In genomic region chrX:68835468-68835867, GRCh38 we compare ENCODE assay signal across 13 cellular contexts. TPM values are rescaled to one million over a fixed set of nuclear protein-coding genes. Genes with fewer than 3 reads are reported as not detected.
DNase-seq lines count a peak whose midpoint lies in the region; ATAC-seq and TF ChIP-seq lines count a peak whose summit lies in the region.
"Had no signal": no experiment of that assay in that cellular context is flagged by ENCODE, and none has a peak within 500 bp of the region (broad histone marks: within the 10 kb centered on the region; RNA-seq: fewer than 3 reads in every experiment).

No MANE protein-coding gene starts in this region.

- H3K4me3 ChIP-seq in neural cell (ENCODE audit: low read length) = peak overlapping the region; percentile 28
- no peak overlapping the region for H3K4me3 ChIP-seq in vagina
- H3K4me3 ChIP-seq in heart left ventricle = peak overlapping the region in 1 of 12 donors; percentile 9
- H3K4me3 ChIP-seq in lower lobe of right lung = no peak overlapping the region

- H3K9ac ChIP-seq in neural cell (ENCODE audit: low read length) = no peak overlapping the region

- H2AFZ ChIP-seq in neural cell (ENCODE audit: low read depth, low read length) = no peak overlapping the region

- TF ChIP-seq EP300 in neural cell (conservative IDR thresholded peaks at IDR 0.05; ENCODE audit: poor library complexity, severe bottlenecking) = no peak

- peak; percentile 28 for DNase-seq in activated CD8-positive, alpha-beta memory T cell treated with anti-CD3 and anti-CD28 coated beads for 24 hours
- no peak for DNase-seq in activated CD8-positive, alpha-beta memory T cell treated with anti-CD3 and anti-CD28 coated beads, Interleukin-2, amount 10 ng/mL, durations not matched to agents 7 days and 5 days
- DNase-seq in vagina (ENCODE audit: extremely low spot score in 2 of 2) = peak; percentile 28 to 74
- DNase-seq in heart left ventricle = no peak
- no peak for DNase-seq in lower lobe of right lung
- DNase-seq: C1 segment of cervical spinal cord, KG1, NCI-H1092, NCI-H446 had no signal

- H3K4me2 ChIP-seq in neural cell (ENCODE audit: low read length) = no peak overlapping the region

- ATAC-seq in activated CD8-positive, alpha-beta memory T cell treated with anti-CD3 and anti-CD28 coated beads, Interleukin-2, amount 10 ng/mL, durations not matched to agents 7 days and 5 days = no peak
- ATAC-seq in heart left ventricle (no peak), lower lobe of right lung (no peak), GM21360 (IDR thresholded peaks at IDR 0.05; ENCODE audit: unreplicated experiment) (no peak)

- H3K27ac ChIP-seq in neural cell (ENCODE audit: low read length) (no peak overlapping the region), vagina (no peak overlapping the region), heart left ventricle (no peak overlapping the region), lower lobe of right lung (no peak overlapping the region)
- H3K27ac ChIP-seq: 22Rv1 had no signal

- H3K36me3 ChIP-seq in neural cell (ENCODE audit: insufficient read depth, low read length) (no peaks in the 10 kb centered on the region), vagina (peaks cover 0 to 6% of the 10 kb centered on the region in 2 donors), heart left ventricle (peaks cover 0 to 16% (median 10%) of the 10 kb centered on the region in 9 donors), lower lobe of right lung (peaks cover 12% of the 10 kb centered on the region)

- H3F3A ChIP-seq in neural cell (ENCODE audit: insufficient read depth, low read length, poor library complexity, severe bottlenecking) = no peaks in the 10 kb centered on the region

- TF ChIP-seq POLR2A in vagina (IDR thresholded peaks at IDR 0.05) = no peak
- no peak for TF ChIP-seq POLR2A in heart left ventricle (IDR thresholded peaks at IDR 0.05)

- TF ChIP-seq RAD21 in neural cell (conservative IDR thresholded peaks at IDR 0.05) = no peak

- CTCF ChIA-PET in activated CD8-positive, alpha-beta memory T cell treated with anti-CD3 and anti-CD28 coated beads, Interleukin-2, amount 10 ng/mL, durations not matched to agents 7 days and 5 days (lab: Charles Lee) = no interaction called here

- peaks cover 29% of the 10 kb centered on the region for H3K4me1 ChIP-seq in vagina
- peaks cover 0 to 43% (median 5%) of the 10 kb centered on the region in 12 donors for H3K4me1 ChIP-seq in heart left ventricle
- no peaks in the 10 kb centered on the region for H3K4me1 ChIP-seq in lower lobe of right lung

- H3K4me1 Mint-ChIP-seq in activated CD8-positive, alpha-beta memory T cell treated with anti-CD3 and anti-CD28 coated beads, Interleukin-2, amount 10 ng/mL, durations not matched to agents 7 days and 5 days = peaks cover 7% of the 10 kb centered on the region
- peaks cover 85% of the 10 kb centered on the region for H3K4me1 Mint-ChIP-seq in brain

- peaks cover under 1% of the 10 kb centered on the region for H3K27me3 Mint-ChIP-seq in activated CD8-positive, alpha-beta memory T cell treated with anti-CD3 and anti-CD28 coated beads, Interleukin-2, amount 10 ng/mL, durations not matched to agents 7 days and 5 days
- H3K27me3 Mint-ChIP-seq in brain = peaks cover 15% of the 10 kb centered on the region

- no peaks in the 10 kb centered on the region for H3K9me3 ChIP-seq in neural cell (ENCODE audit: low read length)
- no peaks in the 10 kb centered on the region for H3K9me3 ChIP-seq in vagina
- H3K9me3 ChIP-seq in heart left ventricle = no peaks in the 10 kb centered on the region
- H3K9me3 ChIP-seq in lower lobe of right lung = no peaks in the 10 kb centered on the region

- peaks cover 75% of the 10 kb centered on the region for H3K79me2 ChIP-seq in neural cell (replicated peaks; ENCODE audit: insufficient read depth, low read length)

- H3K27me3 ChIP-seq in neural cell (ENCODE audit: insufficient read depth, low read depth, low read length) (no peaks in the 10 kb centered on the region), vagina (no peaks in the 10 kb centered on the region), heart left ventricle (no peaks in the 10 kb centered on the region), lower lobe of right lung (ENCODE audit: low read depth) (no peaks in the 10 kb centered on the region)

- H3K9me2 ChIP-seq in neural cell (ENCODE audit: insufficient read depth, low read length) = no peaks in the 10 kb centered on the region

- WGBS in heart left ventricle, 4 donors = 80 to 89% (median 85%) methylated on average over 5 of the region's 5 CpGs

- no peaks in the 10 kb centered on the region for H3K9me3 Mint-ChIP-seq in activated CD8-positive, alpha-beta memory T cell treated with anti-CD3 and anti-CD28 coated beads, Interleukin-2, amount 10 ng/mL, durations not matched to agents 7 days and 5 days (ENCODE audit: low read depth)
- peaks cover 0 to 2% (median 0%) of the 10 kb centered on the region in 5 experiments for H3K9me3 Mint-ChIP-seq in brain

- no peak for TF ChIP-seq CTCF in brain (conservative IDR thresholded peaks at IDR 0.05)
- no peak for TF ChIP-seq CTCF in neural cell (IDR thresholded peaks at IDR 0.05; ENCODE audit: poor library complexity, severe bottlenecking)
- no peak for TF ChIP-seq CTCF in vagina (IDR thresholded peaks at IDR 0.05)
- no peak for TF ChIP-seq CTCF in heart left ventricle (IDR thresholded peaks at IDR 0.05)
- no peak for TF ChIP-seq CTCF in lower lobe of right lung (IDR thresholded peaks at IDR 0.05)

- H3K36me3 Mint-ChIP-seq in activated CD8-positive, alpha-beta memory T cell treated with anti-CD3 and anti-CD28 coated beads, Interleukin-2, amount 10 ng/mL, durations not matched to agents 7 days and 5 days = no peaks in the 10 kb centered on the region
- peaks cover 49% of the 10 kb centered on the region for H3K36me3 Mint-ChIP-seq in brain

- H3K27ac Mint-ChIP-seq in activated CD8-positive, alpha-beta memory T cell treated with anti-CD3 and anti-CD28 coated beads, Interleukin-2, amount 10 ng/mL, durations not matched to agents 7 days and 5 days = no peak overlapping the region
- peak overlapping the region in 4 of 5 experiments; percentile 16 to 89 (median 29) for H3K27ac Mint-ChIP-seq in brain

- H4K20me1 ChIP-seq in neural cell (ENCODE audit: insufficient read depth) = no peaks in the 10 kb centered on the region

- intact Hi-C loops in vagina (cut with DNase I) = no loop called here
- intact Hi-C loops in heart left ventricle (cut with DNase I) = loop anchor here in 8 of 10 donors (5.0 to 10.0 kb wide), 6 partner anchors 49 to 159 kb away; no protein-coding TSS in a partner anchor
- intact Hi-C loops in lower lobe of right lung (cut with DNase I) = no loop called here

- no peak overlapping the region for H3K4me3 Mint-ChIP-seq in activated CD8-positive, alpha-beta memory T cell treated with anti-CD3 and anti-CD28 coated beads, Interleukin-2, amount 10 ng/mL, durations not matched to agents 7 days and 5 days
- H3K4me3 Mint-ChIP-seq in brain = peak overlapping the region; percentile 27 to 97 (median 94)

TF ChIP-seq in neural cell, 6 proteins besides CTCF, POLR2A, EP300 and RAD21:
- no peak for TF ChIP-seq EZH2 (IDR thresholded peaks at IDR 0.05; ENCODE audit: borderline replicate concordance, insufficient read depth, low read length, poor library complexity, severe bottlenecking)
- no peak for TF ChIP-seq MXI1 (conservative IDR thresholded peaks at IDR 0.05; ENCODE audit: poor library complexity, severe bottlenecking)
- TF ChIP-seq TAF1 (IDR thresholded peaks at IDR 0.05; ENCODE audit: low read depth) = no peak

RNA-seq across cellular contexts. Expression of gene EFNB1, which starts 6.6 kb away (rescaled TPM):
- total RNA-seq in activated CD8-positive, alpha-beta memory T cell treated with anti-CD3 and anti-CD28 coated beads, Interleukin-2, amount 10 ng/mL, durations not matched to agents 7 days and 5 days = 1 to 10 TPM; 4.2 to 4.3 TPM
- polyA plus RNA-seq in brain (ENCODE audit: insufficient read depth, low read depth, low replicate concordance) (21.3 TPM), neural cell (25.5 and 27.8 TPM in 2 replicates), heart left ventricle (10 to 100 TPM; 25.4 to 33.2 TPM)
- polyA minus RNA-seq in neural cell = 34.5 and 38.5 TPM in 2 replicates
- total RNA-seq in vagina (43.0 TPM), heart left ventricle (10 to 100 TPM; 15.9 to 78.8 (median 23.1) TPM), lower lobe of right lung (36.5 TPM)

Comparison
In these comparisons a context has a peak if more than half of its experiments do, and no peak if none do; other contexts are left out.
1. DNase-seq: peak in activated CD8-positive, alpha-beta memory T cell treated with anti-CD3 and anti-CD28 coated beads for 24 hours (single experiment) and vagina (2 of 2); none in activated CD8-positive, alpha-beta memory T cell treated with anti-CD3 and anti-CD28 coated beads, Interleukin-2, amount 10 ng/mL, durations not matched to agents 7 days and 5 days (single experiment), heart left ventricle (0 of 5) and lower lobe of right lung (single experiment).
2. intact Hi-C loops: an anchor here in heart left ventricle (5.0 to 10.0 kb wide); none called in vagina and lower lobe of right lung.